ENCODE assay signal across 8 cellular contexts in the genomic region with DNA sequence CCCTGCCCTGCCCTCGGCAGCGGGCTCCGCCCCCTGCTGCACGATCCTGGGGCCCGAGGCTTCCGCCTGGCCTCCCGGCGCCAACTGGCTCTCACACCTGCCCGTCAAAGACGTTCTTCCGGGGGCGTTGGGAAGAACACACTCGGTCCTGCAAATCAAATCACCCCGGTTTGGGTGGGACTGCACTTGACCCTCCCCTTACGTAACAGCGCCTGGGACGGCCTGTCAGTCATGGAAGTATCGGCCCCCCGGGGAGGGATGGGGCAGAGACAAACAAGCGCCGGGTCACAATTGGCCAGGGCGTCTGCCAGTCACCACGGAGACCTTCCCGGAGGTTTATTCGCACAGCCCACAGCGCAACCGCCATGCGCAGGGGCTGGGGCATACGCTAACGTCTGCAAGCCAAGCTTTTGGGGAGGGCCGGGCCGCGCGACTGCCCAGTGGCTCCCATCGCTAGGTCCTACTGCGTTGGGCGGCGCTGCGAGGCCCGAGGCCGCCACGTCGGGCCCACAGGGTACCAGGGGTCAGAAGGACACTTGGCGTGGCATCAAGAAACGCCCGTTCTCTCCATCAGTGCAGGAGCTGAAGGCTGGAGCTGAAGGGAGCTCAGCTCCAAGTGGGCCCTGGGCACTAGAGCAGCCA. TPM values are rescaled to one million over a fixed set of nuclear protein-coding genes. Genes with fewer than 3 reads are reported as not detected.
A peak's percentile ranks its signal among the peaks of the same experiment; 100 is the strongest.
DNase-seq lines count a peak whose midpoint lies in the region; ATAC-seq, FAIRE-seq and TF ChIP-seq lines count a peak whose summit lies in the region.

No MANE protein-coding gene starts in this region.

- peak; percentile 96 for ATAC-seq in HG02798 (IDR thresholded peaks at IDR 0.05; ENCODE audit: poor library complexity, unreplicated experiment)
- ATAC-seq in Right ventricle myocardium superior (ENCODE audit: poor library complexity): peak; percentile 91
- peak; percentile 86 to 96 (median 90) for ATAC-seq in pancreas

- H3K27ac ChIP-seq in pancreas (peak overlapping the region; percentile 91 to 98 (median 96)), tibial artery (peak overlapping the region; percentile 91 to 94)

- intact Hi-C loops in Right ventricle myocardium superior (cut with DNase I) (no loop called here), pancreas (cut with DNase I) (no loop called here), tibial artery (cut with DNase I; ENCODE audit: low total_unique reads) (loop anchor here (5.0 kb wide), 1 partner anchor 66 kb away; no protein-coding TSS in a partner anchor)

- DNase-seq in GM12891 (ENCODE audit: insufficient read length, low spot score) (peak; percentile 92), NCI-H1417 treated with DMSO at 0.1 percent for 48 hours (lab: John Stamatoyannopoulos, UW) (peak; percentile 98), SW 1271 (lab: John Stamatoyannopoulos, UW) (peak; percentile 95 to 98), adipocyte (ENCODE audit: low read depth) (peak; percentile 100), Right ventricle myocardium superior (peak; percentile 100), pancreas (peak; percentile 97 to 100 (median 100)), tibial artery (peak; percentile 100)

- TF ChIP-seq POLR2A in GM12891 (IDR thresholded peaks at IDR 0.05; ENCODE audit: low read depth, low read length): peak; percentile 86

- H3K36me3 ChIP-seq in adipocyte (ENCODE audit: control insufficient read depth, insufficient read depth, low read length, severe bottlenecking): peaks cover 8% of the 10 kb centered on the region
- no peaks in the 10 kb centered on the region for H3K36me3 ChIP-seq in pancreas
- peaks cover 0 to 10% (median 6%) of the 10 kb centered on the region in 3 donors for H3K36me3 ChIP-seq in tibial artery

- H3K4me1 ChIP-seq in adipocyte (ENCODE audit: control insufficient read depth, insufficient read depth, low read length): peaks cover 29% of the 10 kb centered on the region
- peaks cover 0 to 17% (median 17%) of the 10 kb centered on the region in 3 donors for H3K4me1 ChIP-seq in pancreas
- peaks cover 0 to 35% (median 26%) of the 10 kb centered on the region in 4 donors for H3K4me1 ChIP-seq in tibial artery

- H3K27me3 ChIP-seq in adipocyte (replicated peaks; ENCODE audit: control insufficient read depth, insufficient read depth, low read length): no peaks in the 10 kb centered on the region
- no peaks in the 10 kb centered on the region for H3K27me3 ChIP-seq in pancreas
- H3K27me3 ChIP-seq in tibial artery: no peaks in the 10 kb centered on the region

- no peaks in the 10 kb centered on the region for H3K9me3 ChIP-seq in adipocyte (ENCODE audit: control insufficient read depth, low read length)
- H3K9me3 ChIP-seq in pancreas: no peaks in the 10 kb centered on the region
- H3K9me3 ChIP-seq in tibial artery: no peaks in the 10 kb centered on the region

- H3K4me3 ChIP-seq in adipocyte (ENCODE audit: low read length) (peak overlapping the region; percentile 78), pancreas (peak overlapping the region; percentile 54 to 98 (median 77)), tibial artery (peak overlapping the region; percentile 65 to 97)

- WGBS in pancreas, 2 donors: 0 to 1% methylated on average over 46 of the region's 46 CpGs

- peak overlapping the region; percentile 87 for H3K9ac ChIP-seq in adipocyte (ENCODE audit: low read length)

- TF ChIP-seq CTCF in pancreas (IDR thresholded peaks at IDR 0.05): no peak
- peak in 1 of 2 experiments; percentile 11 for TF ChIP-seq CTCF in tibial artery (IDR thresholded peaks at IDR 0.05)

- FAIRE-seq in GM12891 (lab: Jason Lieb, UNC) (peak; percentile 98), pancreas (lab: Jason Lieb, UNC) (peak; percentile 75)

TF ChIP-seq in GM12891, 5 proteins besides CTCF, POLR2A, EP300 and RAD21:
- TF ChIP-seq POLR2AphosphoS5 (IDR thresholded peaks at IDR 0.05; ENCODE audit: low read depth, low read length) (peak; percentile 83), SPI1 (IDR thresholded peaks at IDR 0.05; ENCODE audit: low read depth, low read length) (no peak), POU2F2 (IDR thresholded peaks at IDR 0.05; ENCODE audit: low read depth, low read length) (no peak; the same call in 1 of the 2 replicates), PAX5 (IDR thresholded peaks at IDR 0.05; ENCODE audit: insufficient read depth, low read length, severe bottlenecking) (no peak), TAF1 (IDR thresholded peaks at IDR 0.05; ENCODE audit: low read depth, low read length) (peak; percentile 48; the same call in 1 of the 2 replicates)

RNA-seq across cellular contexts. Expression of a gene that starts 0.4 kb away (rescaled TPM):
- polyA plus RNA-seq in GM12891 (2012; ENCODE audit: low read depth, missing spikeins): 8.7 TPM
- total RNA-seq in Right ventricle myocardium superior (87.9 TPM), pancreas (10 to 100 TPM; 10.1 to 18.6 (median 13.2) TPM)
- 10 to 100 TPM in 1 of 2 donors, 1 to 10 TPM in 1; 8.7 to 18.6 TPM for polyA plus RNA-seq in pancreas

Comparison
In these comparisons a context has a peak if more than half of its experiments do, and no peak if none do; other contexts are left out.
1. Peak in every context shown above with its lines: DNase-seq, ATAC-seq, H3K4me3 ChIP-seq and H3K27ac ChIP-seq.